In the genomic region with DNA sequence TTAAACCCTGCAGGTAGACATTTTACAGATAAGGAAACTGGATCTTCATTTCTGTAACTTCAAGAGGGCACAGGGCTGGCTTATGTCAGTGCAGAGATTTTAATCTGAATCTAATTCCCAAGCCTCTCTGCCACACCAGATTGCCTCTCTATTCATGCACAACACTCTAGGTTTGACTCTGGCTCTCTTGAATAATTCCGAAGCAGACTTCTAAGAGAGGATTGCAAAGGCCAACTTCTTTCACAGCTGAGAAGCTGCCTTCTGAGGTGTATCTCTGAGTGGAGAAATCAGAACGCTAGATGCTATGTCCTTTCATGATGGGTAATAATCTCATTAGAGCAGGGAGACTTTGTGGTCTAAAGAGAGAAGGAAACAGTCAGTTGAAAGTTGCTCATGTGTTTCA, we compare ENCODE assay signal across 10 cellular contexts. TPM values are rescaled to one million over a fixed set of nuclear protein-coding genes. Genes with fewer than 3 reads are reported as not detected.
DNase-seq lines count a peak whose midpoint lies in the region; ATAC-seq lines count a peak whose summit lies in the region.
"Had no signal": no experiment of that assay in that cellular context is flagged by ENCODE, and none has a peak within 500 bp of the region (broad histone marks: within the 10 kb centered on the region; RNA-seq: fewer than 3 reads in every experiment).

No MANE protein-coding gene starts in this region.

- no peaks in the 10 kb centered on the region for H3K36me3 ChIP-seq in thymus (ENCODE audit: control insufficient read depth, insufficient read depth)

- peaks cover 5 to 7% of the 10 kb centered on the region in 2 donors for H3K9me3 Mint-ChIP-seq in activated T-cell treated with anti-CD3 and anti-CD28 coated beads, Interleukin-2, amount 50 U/mL, for 72 hours

- WGBS in thymus, result 36% methylated on average over 2 of the region's 2 CpGs

- H3K27ac ChIP-seq in thymus (ENCODE audit: low read depth), result peak overlapping the region; percentile 86

- peaks cover 3 to 10% of the 10 kb centered on the region in 2 donors for H3K36me3 Mint-ChIP-seq in activated T-cell treated with anti-CD3 and anti-CD28 coated beads, Interleukin-2, amount 50 U/mL, for 72 hours (ENCODE audit: insufficient read depth in 2 of 2)
- H3K36me3 Mint-ChIP-seq in T-helper 17 cell (ENCODE audit: low read depth), result peaks cover 2% of the 10 kb centered on the region

- no peaks in the 10 kb centered on the region for H3K27me3 ChIP-seq in thymus (ENCODE audit: control insufficient read depth, insufficient read depth)

- peak overlapping the region; percentile 23 for H3K4me3 ChIP-seq in thymus (ENCODE audit: low read length)
- H3K4me3 ChIP-seq: K562 had no signal

- no peak for DNase-seq in activated T-cell treated with anti-CD3 and anti-CD28 coated beads, Interleukin-2, amount 50 U/mL, for 72 hours
- no peak for DNase-seq in activated T-cell treated with anti-CD3 and anti-CD28 coated beads for 4 hours
- DNase-seq in T-helper 17 cell, result no peak
- no peak for DNase-seq in NCI-H510A (lab: John Stamatoyannopoulos, UW)
- DNase-seq in nucleus accumbens (lab: John Stamatoyannopoulos, UW), result no peak
- no peak for DNase-seq in amygdala (lab: John Stamatoyannopoulos, UW)

- ATAC-seq in activated T-cell treated with anti-CD3 and anti-CD28 coated beads, Interleukin-2, amount 50 U/mL, for 72 hours (replicated peaks in 1 of 2), result no peak
- peak; percentile 63 for ATAC-seq in HG02981 (IDR thresholded peaks at IDR 0.05; ENCODE audit: unreplicated experiment)
- no peak for ATAC-seq in T-helper 17 cell
- ATAC-seq: K562, WTC11 had no signal

- no peaks in the 10 kb centered on the region for H3K27me3 Mint-ChIP-seq in activated T-cell treated with anti-CD3 and anti-CD28 coated beads, Interleukin-2, amount 50 U/mL, for 72 hours (ENCODE audit: low read depth)
- no peaks in the 10 kb centered on the region for H3K27me3 Mint-ChIP-seq in T-helper 17 cell

- peaks cover 45% of the 10 kb centered on the region for H3K4me1 ChIP-seq in thymus (ENCODE audit: control insufficient read depth, insufficient read depth, low read length)

- H3K4me3 Mint-ChIP-seq in activated T-cell treated with anti-CD3 and anti-CD28 coated beads, Interleukin-2, amount 50 U/mL, for 72 hours, result peak overlapping the region; percentile 45 to 65
- peak overlapping the region; percentile 79 for H3K4me3 Mint-ChIP-seq in T-helper 17 cell
- H3K4me3 Mint-ChIP-seq: WTC11 had no signal

- H3K9me3 ChIP-seq in T-helper 17 cell (ENCODE audit: control insufficient read depth, low read length, poor library complexity, severe bottlenecking), result no peaks in the 10 kb centered on the region
- no peaks in the 10 kb centered on the region for H3K9me3 ChIP-seq in thymus (ENCODE audit: control insufficient read depth)

- peaks cover 65% of the 10 kb centered on the region for H3K4me1 Mint-ChIP-seq in activated T-cell treated with anti-CD3 and anti-CD28 coated beads, Interleukin-2, amount 50 U/mL, for 72 hours (ENCODE audit: low read depth)
- peaks cover 75% of the 10 kb centered on the region for H3K4me1 Mint-ChIP-seq in T-helper 17 cell

- peak overlapping the region; percentile 76 for H3K27ac Mint-ChIP-seq in activated T-cell treated with anti-CD3 and anti-CD28 coated beads, Interleukin-2, amount 50 U/mL, for 72 hours
- H3K27ac Mint-ChIP-seq in T-helper 17 cell, result peak overlapping the region; percentile 91
- H3K27ac Mint-ChIP-seq: WTC11 had no signal

RNA-seq across cellular contexts. Expression of a gene that starts 20.1 kb away (rescaled TPM):
- 10 to 100 TPM; 10.9 to 16.2 TPM for total RNA-seq in activated T-cell treated with anti-CD3 and anti-CD28 coated beads, Interleukin-2, amount 50 U/mL, for 72 hours
- total RNA-seq in T-helper 17 cell, result 100 to 1,000 TPM; 120 to 127 TPM
- polyA plus RNA-seq in thymus, result 8.8 TPM

Comparison
In these comparisons a context has a peak if more than half of its experiments do, and no peak if none do; other contexts are left out.
1. RNA of a gene that starts 20.1 kb away (total RNA-seq): 120 to 127 TPM in T-helper 17 cell; 10.9 to 16.2 TPM in activated T-cell treated with anti-CD3 and anti-CD28 coated beads, Interleukin-2, amount 50 U/mL, for 72 hours; every median in the first group is over 4 times any median in the second.